In the genomic region with DNA sequence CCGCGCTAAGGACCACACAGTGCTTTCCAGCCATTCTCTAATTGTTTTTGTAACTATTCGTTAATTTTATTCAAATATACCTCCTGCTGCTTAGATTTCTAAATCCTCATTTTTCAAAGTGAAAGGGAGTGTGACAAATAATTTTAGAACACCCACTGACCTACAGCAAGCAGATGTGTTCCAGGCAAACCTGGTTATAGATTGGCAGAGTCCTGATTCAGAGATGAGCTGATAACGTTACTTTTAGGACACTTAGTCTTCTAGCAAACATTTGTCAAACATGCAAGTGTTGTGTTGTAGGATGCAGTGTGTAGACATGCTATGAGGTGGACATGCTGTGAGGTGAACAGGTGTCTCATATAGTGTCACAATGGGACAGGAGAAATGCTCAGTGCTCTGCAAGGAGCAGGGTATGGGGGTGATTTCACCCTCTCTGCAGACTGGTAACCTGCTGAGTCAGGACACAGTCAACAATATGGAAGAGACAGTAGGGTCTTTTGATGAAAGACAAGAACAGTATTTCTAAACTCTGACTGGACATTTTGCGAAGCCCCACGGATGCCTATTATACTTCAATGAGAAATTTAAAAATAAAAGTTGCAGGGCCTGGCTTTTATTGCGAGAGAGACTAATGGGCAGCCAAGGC, we compare ENCODE assay signal across 23 cellular contexts.
"Had no signal": no experiment of that assay in that cellular context is flagged by ENCODE, and none has a peak within 500 bp of the region (broad histone marks: within the 10 kb centered on the region; RNA-seq: fewer than 3 reads in every experiment).

No MANE protein-coding gene starts in this region.

- H3K27ac Mint-ChIP-seq: activated CD4-positive, alpha-beta memory T cell treated with anti-CD3 and anti-CD28 coated beads for 36 hours; activated CD4-positive, alpha-beta T cell treated with anti-CD3 and anti-CD28 coated beads, Interleukin-2, amount 10 ng/mL, durations not matched to agents 24 days and 14 days; activated naive CD4-positive, alpha-beta T cell treated with anti-CD3 and anti-CD28 coated beads, Interleukin-2, amount 10 ng/mL, durations not matched to agents 7 days and 5 days; activated T-helper 1 cell treated with anti-CD3 and anti-CD28 coated beads, Interleukin-12 subunit alpha, Interleukin-12 subunit beta, Interleukin-2, Interleukin-4 antibody, amounts not matched to agents 30 ng/mL and 10 ng/mL and 1 ng/mL, durations not matched to agents 14 hours and 24 hours and 36 hours; immature natural killer cell; natural killer cell; T-helper 17 cell had no signal

- H3K4me3 ChIP-seq: gastroesophageal sphincter, lung, tibial nerve had no signal

- FAIRE-seq: bronchial epithelial cell had no signal

- H3K9me3 ChIP-seq: gastroesophageal sphincter, tibial nerve had no signal

- H3K4me1 Mint-ChIP-seq: activated CD4-positive, alpha-beta T cell treated with anti-CD3 and anti-CD28 coated beads, Interleukin-2, amount 10 ng/mL, durations not matched to agents 24 days and 14 days; immature natural killer cell; natural killer cell had no signal

- H3K36me3 Mint-ChIP-seq: activated CD4-positive, alpha-beta memory T cell treated with anti-CD3 and anti-CD28 coated beads for 36 hours; immature natural killer cell; natural killer cell had no signal

- H3K9me3 Mint-ChIP-seq: activated CD4-positive, alpha-beta memory T cell treated with anti-CD3 and anti-CD28 coated beads for 36 hours; activated CD4-positive, alpha-beta T cell treated with anti-CD3 and anti-CD28 coated beads, Interleukin-2, amount 10 ng/mL, durations not matched to agents 24 days and 14 days; activated naive CD4-positive, alpha-beta T cell treated with anti-CD3 and anti-CD28 coated beads, Interleukin-2, amount 10 ng/mL, durations not matched to agents 7 days and 5 days; activated T-helper 1 cell treated with anti-CD3 and anti-CD28 coated beads, Interleukin-12 subunit alpha, Interleukin-12 subunit beta, Interleukin-2, Interleukin-4 antibody, amounts not matched to agents 30 ng/mL and 10 ng/mL and 1 ng/mL, durations not matched to agents 14 hours and 24 hours and 36 hours; central memory CD8-positive, alpha-beta T cell; immature natural killer cell; natural killer cell had no signal

- ATAC-seq: gastroesophageal sphincter, natural killer cell, T-helper 17 cell had no signal

- H3K27me3 ChIP-seq: gastroesophageal sphincter, tibial nerve had no signal

- H3K4me3 Mint-ChIP-seq: activated CD4-positive, alpha-beta memory T cell treated with anti-CD3 and anti-CD28 coated beads for 36 hours; activated CD4-positive, alpha-beta T cell treated with anti-CD3 and anti-CD28 coated beads, Interleukin-2, amount 10 ng/mL, durations not matched to agents 24 days and 14 days; activated naive CD4-positive, alpha-beta T cell treated with anti-CD3 and anti-CD28 coated beads, Interleukin-2, amount 10 ng/mL, durations not matched to agents 7 days and 5 days; activated T-helper 1 cell treated with anti-CD3 and anti-CD28 coated beads, Interleukin-12 subunit alpha, Interleukin-12 subunit beta, Interleukin-2, Interleukin-4 antibody, amounts not matched to agents 30 ng/mL and 10 ng/mL and 1 ng/mL, durations not matched to agents 14 hours and 24 hours and 36 hours; central memory CD8-positive, alpha-beta T cell; immature natural killer cell; natural killer cell; T-helper 17 cell had no signal

- H3K27me3 Mint-ChIP-seq: activated CD4-positive, alpha-beta memory T cell treated with anti-CD3 and anti-CD28 coated beads for 36 hours; activated CD4-positive, alpha-beta T cell treated with anti-CD3 and anti-CD28 coated beads, Interleukin-2, amount 10 ng/mL, durations not matched to agents 24 days and 14 days; central memory CD8-positive, alpha-beta T cell; T-helper 17 cell had no signal

- H3K27ac ChIP-seq: gastroesophageal sphincter, tibial nerve had no signal

- DNase-seq: activated CD4-positive, alpha-beta memory T cell treated with anti-CD3 and anti-CD28 coated beads for 36 hours; activated CD4-positive, alpha-beta T cell treated with anti-CD3 and anti-CD28 coated beads, Interleukin-2, amount 10 ng/mL, durations not matched to agents 24 days and 14 days; activated CD4-positive, CD25-positive, alpha-beta regulatory T cell treated with anti-CD3 and anti-CD28 coated beads, Interleukin-2, amount 50 U/mL, for 72 hours; activated CD8-positive, alpha-beta memory T cell treated with anti-CD3 and anti-CD28 coated beads, Interleukin-2, amount 50 U/mL, for 4 hours; activated gamma-delta T cell; activated naive CD4-positive, alpha-beta T cell treated with anti-CD3 and anti-CD28 coated beads, Interleukin-2, amount 10 ng/mL, durations not matched to agents 7 days and 5 days; activated T-cell treated with anti-CD3 and anti-CD28 coated beads, Interleukin-2, amount 50 U/mL, for 1 hour; effector memory CD4-positive, alpha-beta T cell; erythroblast; immature natural killer cell; mesendoderm; natural killer cell; stimulated activated CD4-positive, alpha-beta T cell treated with anti-CD3 and anti-CD28 coated beads, Interleukin-15, amount 100 ng/mL, for 24 hours; stimulated activated CD4-positive, alpha-beta T cell treated with anti-CD3 and anti-CD28 coated beads, Interleukin-2, amount 100 ng/mL, for 24 hours; stimulated activated naive CD4-positive, alpha-beta T cell; T-helper 17 cell; T1000 had no signal
